Comparison of ENCODE assay signal across 1 cellular context in genomic region chr16:87561200-87562105, GRCh38.
TF ChIP-seq lines count a peak whose summit lies in the region.

No MANE protein-coding gene starts in this region.

TF ChIP-seq in GM23338, 12 proteins besides CTCF, POLR2A, EP300 and RAD21 (continued from another document):
- TF ChIP-seq ZNF462 (CRISPR knock-in tag; IDR thresholded peaks at IDR 0.05) (no peak), CREB1 (CRISPR knock-in tag; IDR thresholded peaks at IDR 0.05; ENCODE audit: low read depth) (no peak), ZNF114 (CRISPR knock-in tag; IDR thresholded peaks at IDR 0.05) (no peak), EZH2phosphoT487 (IDR thresholded peaks at IDR 0.05; ENCODE audit: unreplicated experiment) (no peak), REST (IDR thresholded peaks at IDR 0.05; ENCODE audit: unreplicated experiment) (no peak), STAT1 (IDR thresholded peaks at IDR 0.05; ENCODE audit: unreplicated experiment) (no peak)
